In genomic region chr4:59503731-59504130, GRCh38 we compare ENCODE assay signal across 2 cellular contexts.
A peak's percentile ranks its signal among the peaks of the same experiment; 100 is the strongest.
TF ChIP-seq lines count a peak whose summit lies in the region.

No MANE protein-coding gene starts in this region.

TF ChIP-seq in HepG2, 621 proteins besides CTCF, POLR2A, EP300 and RAD21:
- TF ChIP-seq MAFK (conservative IDR thresholded peaks at IDR 0.05 in 1 of 2, IDR thresholded peaks at IDR 0.05 in 1 of 2; ENCODE audit: low read length in 2 of 2), result peak; percentile 80 to 93
- TF ChIP-seq ZNF274 (CRISPR knock-in tag; IDR thresholded peaks at IDR 0.05), result no peak
- TF ChIP-seq, protein P1, sequence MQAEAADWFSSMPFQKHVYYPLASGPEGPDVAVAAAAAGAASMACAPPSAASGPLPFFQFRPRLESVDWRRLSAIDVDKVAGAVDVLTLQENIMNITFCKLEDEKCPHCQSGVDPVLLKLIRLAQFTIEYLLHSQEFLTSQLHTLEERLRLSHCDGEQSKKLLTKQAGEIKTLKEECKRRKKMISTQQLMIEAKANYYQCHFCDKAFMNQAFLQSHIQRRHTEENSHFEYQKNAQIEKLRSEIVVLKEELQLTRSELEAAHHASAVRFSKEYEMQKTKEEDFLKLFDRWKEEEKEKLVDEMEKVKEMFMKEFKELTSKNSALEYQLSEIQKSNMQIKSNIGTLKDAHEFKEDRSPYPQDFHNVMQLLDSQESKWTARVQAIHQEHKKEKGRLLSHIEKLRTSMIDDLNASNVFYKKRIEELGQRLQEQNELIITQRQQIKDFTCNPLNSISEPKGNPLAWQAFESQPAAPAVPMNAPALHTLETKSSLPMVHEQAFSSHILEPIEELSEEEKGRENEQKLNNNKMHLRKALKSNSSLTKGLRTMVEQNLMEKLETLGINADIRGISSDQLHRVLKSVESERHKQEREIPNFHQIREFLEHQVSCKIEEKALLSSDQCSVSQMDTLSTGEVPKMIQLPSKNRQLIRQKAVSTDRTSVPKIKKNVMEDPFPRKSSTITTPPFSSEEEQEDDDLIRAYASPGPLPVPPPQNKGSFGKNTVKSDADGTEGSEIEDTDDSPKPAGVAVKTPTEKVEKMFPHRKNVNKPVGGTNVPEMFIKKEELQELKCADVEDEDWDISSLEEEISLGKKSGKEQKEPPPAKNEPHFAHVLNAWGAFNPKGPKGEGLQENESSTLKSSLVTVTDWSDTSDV (CRISPR knock-in tag; IDR thresholded peaks at IDR 0.05), result no peak
- peak; percentile 87 for TF ChIP-seq MAFF (IDR thresholded peaks at IDR 0.05; ENCODE audit: low read depth, low read length)
- TF ChIP-seq JUN (CRISPR knock-in tag; IDR thresholded peaks at IDR 0.05), result no peak

TF ChIP-seq in H1, 55 proteins besides CTCF, POLR2A, EP300 and RAD21:
- peak; percentile 65 for TF ChIP-seq MAFK (IDR thresholded peaks at IDR 0.05; ENCODE audit: low read depth, low read length)
- no peak for TF ChIP-seq HDAC6 (IDR thresholded peaks at IDR 0.05; ENCODE audit: low read depth, low read length)
